Comparison of ENCODE assay signal across 14 cellular contexts in genomic region chr10:11234857-11235640, GRCh38.
DNase-seq lines count a peak whose midpoint lies in the region; ATAC-seq, FAIRE-seq and TF ChIP-seq lines count a peak whose summit lies in the region.
"Had no signal": no experiment of that assay in that cellular context is flagged by ENCODE, and none has a peak within 500 bp of the region (broad histone marks: within the 10 kb centered on the region; RNA-seq: fewer than 3 reads in every experiment).

No MANE protein-coding gene starts in this region.

- DNase-seq in CD4-positive, alpha-beta memory T cell, result no peak
- DNase-seq in GM12878 (ENCODE audit: low read depth, low spot score), result no peak
- no peak for DNase-seq in naive thymus-derived CD8-positive, alpha-beta T cell
- no peak for DNase-seq in hepatocyte (ENCODE audit: low spot score)
- no peak for DNase-seq in activated effector memory CD4-positive, alpha-beta T cell treated with Interleukin-2 at 50 U/mL for 16 hours
- DNase-seq in SKM-1 treated with dmso at 0.1 percent for 144 hours (lab: John Stamatoyannopoulos, UW; ENCODE audit: unreplicated experiment), result no peak
- DNase-seq: aorta, COR-L47, left ventricle myocardium superior, nephron progenitor cell, T-helper 9 cell had no signal

- CTCF ChIA-PET in CD4-positive, alpha-beta memory T cell (lab: Charles Lee; ENCODE audit: partially characterized antibody), result interaction anchor here (0.8 to 1.8 kb wide), 9 partner anchors 9 to 199 kb away, joined by 3 to 11 read pairs (median 3); no protein-coding TSS in a partner anchor
- CTCF ChIA-PET in HEK293 (lab: Yijun Ruan, JAX), result interaction anchor here (0.7 kb wide), 1 partner anchor 197 kb away, joined by 6 read pairs; no protein-coding TSS in a partner anchor
- CTCF ChIA-PET in GM12878 (lab: Yijun Ruan, JAX), result interaction anchor here (0.9 to 4.4 kb wide), 8 partner anchors 8 to 910 kb away, joined by 3 to 27 read pairs (median 9); no protein-coding TSS in a partner anchor

- no peak overlapping the region for H3K4me3 ChIP-seq in CD4-positive, alpha-beta memory T cell (ENCODE audit: low read length in 2 of 2)
- no peak overlapping the region for H3K4me3 ChIP-seq in HEK293 (ENCODE audit: low read depth, low read length)
- H3K4me3 ChIP-seq in GM12878, result 0 out of 2 replicates have a peak overlapping the region, but pooled peaks have one; percentile 29
- no peak overlapping the region for H3K4me3 ChIP-seq in hepatocyte
- H3K4me3 ChIP-seq: tibial nerve had no signal

- no peak overlapping the region for H3K9ac ChIP-seq in GM12878 (ENCODE audit: control insufficient read depth, insufficient read depth, low read length)

- no peak for TF ChIP-seq EP300 in GM12878 (IDR thresholded peaks at IDR 0.05; ENCODE audit: borderline replicate concordance in 1 of 2, control insufficient read depth in 1 of 2, low read depth in 2 of 2, low read length in 2 of 2)

- peaks cover 32 to 72% of the 10 kb centered on the region in 2 donors for H3K36me3 Mint-ChIP-seq in CD4-positive, alpha-beta memory T cell
- H3K36me3 Mint-ChIP-seq in naive thymus-derived CD8-positive, alpha-beta T cell, result peaks cover 4 to 84% (median 6%) of the 10 kb centered on the region in 3 donors

- TF ChIP-seq RAD21 in GM12878 (IDR thresholded peaks at IDR 0.05; ENCODE audit: insufficient read depth, low read depth, low read length), result no peak

- peaks cover 86% of the 10 kb centered on the region for H3K79me2 ChIP-seq in GM12878 (ENCODE audit: control insufficient read depth, insufficient read depth, low read length)
- no peaks in the 10 kb centered on the region for H3K79me2 ChIP-seq in hepatocyte

- no peaks in the 10 kb centered on the region for H3K27me3 ChIP-seq in CD4-positive, alpha-beta memory T cell (ENCODE audit: insufficient read depth, low read length)
- H3K27me3 ChIP-seq in GM12878 (replicated peaks in 1 of 2; ENCODE audit: control insufficient read depth in 2 of 2, insufficient read depth in 2 of 2, low read length in 1 of 2), result no peaks in the 10 kb centered on the region
- H3K27me3 ChIP-seq in hepatocyte, result no peaks in the 10 kb centered on the region
- H3K27me3 ChIP-seq: tibial nerve had no signal

- SMC1A ChIA-PET in GM12878 (lab: Charles Lee; ENCODE audit: uncharacterized antibody, unreplicated experiment), result interaction anchor here (0.7 to 15.6 kb wide), 13 partner anchors 8 to 90 kb away, joined by 3 to 417 read pairs (median 8); no protein-coding TSS in a partner anchor

- no peaks in the 10 kb centered on the region for H3K9me3 Mint-ChIP-seq in CD4-positive, alpha-beta memory T cell
- H3K9me3 Mint-ChIP-seq in naive thymus-derived CD8-positive, alpha-beta T cell, result no peaks in the 10 kb centered on the region

- H4K20me1 ChIP-seq in GM12878 (ENCODE audit: control insufficient read depth, insufficient read depth), result 0 out of 2 replicates have a peak, but pooled peaks cover 2% of the 10 kb centered on the region
- no peaks in the 10 kb centered on the region for H4K20me1 ChIP-seq in hepatocyte (ENCODE audit: insufficient read depth, poor library complexity, severe bottlenecking)

- RAD21 ChIA-PET in GM12878 (lab: Charles Lee; ENCODE audit: unreplicated experiment), result interaction anchor here (0.5 to 15.0 kb wide), 13 partner anchors 9 to 375 kb away, joined by 3 to 212 read pairs (median 4); no protein-coding TSS in a partner anchor

- peak overlapping the region; percentile 57 for H3K27ac ChIP-seq in CD4-positive, alpha-beta memory T cell (ENCODE audit: low read depth, low read length)
- peak overlapping the region; percentile 40; the same call in 1 of the 2 replicates for H3K27ac ChIP-seq in HEK293 (ENCODE audit: extremely low read depth, low read depth, low read length)
- peak overlapping the region; percentile 74 for H3K27ac ChIP-seq in GM12878 (ENCODE audit: control insufficient read depth, insufficient read depth)
- H3K27ac ChIP-seq in hepatocyte, result no peak overlapping the region
- H3K27ac ChIP-seq: tibial nerve had no signal

- ATAC-seq in GM12878, result no peak
- no peak for ATAC-seq in naive thymus-derived CD8-positive, alpha-beta T cell
- ATAC-seq: left ventricle myocardium superior, Right ventricle myocardium inferior had no signal

- peaks cover 13% of the 10 kb centered on the region for H3K36me3 ChIP-seq in CD4-positive, alpha-beta memory T cell (ENCODE audit: insufficient read depth, low read length)
- H3K36me3 ChIP-seq in HEK293 (ENCODE audit: control insufficient read depth in 2 of 2, insufficient read depth in 1 of 2, low read length in 2 of 2) (no peaks in the 10 kb centered on the region), GM12878 (ENCODE audit: control insufficient read depth in 2 of 2, insufficient read depth in 2 of 2, low read length in 1 of 2) (peaks cover 8 to 19% of the 10 kb centered on the region in 2 experiments), hepatocyte (replicated peaks; ENCODE audit: insufficient read depth, low read depth) (no peaks in the 10 kb centered on the region)

- H2AFZ ChIP-seq in GM12878 (ENCODE audit: control insufficient read depth, low read depth, low read length), result no peak overlapping the region
- H2AFZ ChIP-seq in hepatocyte, result no peak overlapping the region

- H3K4me3 Mint-ChIP-seq in CD4-positive, alpha-beta memory T cell, result peak overlapping the region; percentile 17 to 74 (median 64)
- peak overlapping the region in 9 of 10 donors; percentile 1 to 63 (median 39) for H3K4me3 Mint-ChIP-seq in naive thymus-derived CD8-positive, alpha-beta T cell
- H3K4me3 Mint-ChIP-seq: nephron progenitor cell had no signal

- POLR2A ChIA-PET in CD4-positive, alpha-beta memory T cell (lab: Charles Lee; ENCODE audit: partially characterized antibody), result interaction anchor here (0.8 to 6.3 kb wide), 9 partner anchors 10 to 135 kb away, joined by 3 to 51 read pairs (median 9); no protein-coding TSS in a partner anchor
- POLR2A ChIA-PET in HEK293 (lab: Yijun Ruan, JAX) (no interaction called here), GM12878 (lab: Charles Lee) (interaction anchor here (0.5 to 5.3 kb wide), 10 partner anchors 8 to 286 kb away, joined by 3 to 33 read pairs (median 4); no protein-coding TSS in a partner anchor)
- POLR2A ChIA-PET in naive thymus-derived CD8-positive, alpha-beta T cell (lab: Charles Lee), result interaction anchor here (0.6 to 1.5 kb wide), 3 partner anchors 9 to 116 kb away, joined by 3 to 7 read pairs (median 6); no protein-coding TSS in a partner anchor

- no peak for TF ChIP-seq CTCF in HEK293 (tag by site-specific recombination; IDR thresholded peaks at IDR 0.05)
- TF ChIP-seq CTCF in GM12878 (IDR thresholded peaks at IDR 0.05 in 2 of 3, conservative IDR thresholded peaks at IDR 0.05 in 1 of 3; ENCODE audit: control insufficient read depth in 2 of 3, extremely low read depth in 1 of 3, insufficient read depth in 1 of 3, low read depth in 3 of 3, low read length in 3 of 3), result no peak
- TF ChIP-seq CTCF in hepatocyte (IDR thresholded peaks at IDR 0.05; ENCODE audit: poor library complexity), result no peak

- in situ Hi-C loops in GM12878 (cut with MboI), result no loop called here

- intact Hi-C loops in CD4-positive, alpha-beta memory T cell (cut with micrococcal nuclease), result no loop called here
- intact Hi-C loops in GM12878 (cut with micrococcal nuclease; ENCODE audit: unreplicated experiment), result no loop called here

- H3K27ac Mint-ChIP-seq in CD4-positive, alpha-beta memory T cell, result peak overlapping the region; percentile 53 to 94 (median 84)
- peak overlapping the region in 9 of 10 donors; percentile 7 to 91 (median 65) for H3K27ac Mint-ChIP-seq in naive thymus-derived CD8-positive, alpha-beta T cell
- H3K27ac Mint-ChIP-seq: nephron progenitor cell had no signal

- H3K27me3 Mint-ChIP-seq in CD4-positive, alpha-beta memory T cell, result no peaks in the 10 kb centered on the region
- no peaks in the 10 kb centered on the region for H3K27me3 Mint-ChIP-seq in naive thymus-derived CD8-positive, alpha-beta T cell

- TF ChIP-seq POLR2A in GM12878 (IDR thresholded peaks at IDR 0.05; ENCODE audit: low read depth, low read length), result no peak

- no peak for FAIRE-seq in GM12878 (lab: Jason Lieb, UNC)

- H3K9me2 ChIP-seq in hepatocyte (replicated peaks; ENCODE audit: insufficient read depth), result no peaks in the 10 kb centered on the region

- no TSS peak for BruUV-seq in GM12878 (replicated peaks; lab: Mats Ljungman, UMichigan)

- H3K9me3 ChIP-seq in CD4-positive, alpha-beta memory T cell (ENCODE audit: control insufficient read depth in 1 of 2, low read length in 2 of 2), result no peaks in the 10 kb centered on the region
- no peaks in the 10 kb centered on the region for H3K9me3 ChIP-seq in HEK293 (ENCODE audit: control insufficient read depth, insufficient read depth, low read depth, low read length)
- no peaks in the 10 kb centered on the region for H3K9me3 ChIP-seq in GM12878 (replicated peaks; ENCODE audit: control insufficient read depth, insufficient read depth, low read length)
- no peaks in the 10 kb centered on the region for H3K9me3 ChIP-seq in hepatocyte (ENCODE audit: low read depth)
- H3K9me3 ChIP-seq: tibial nerve had no signal

- peaks cover 97% of the 10 kb centered on the region for H3K4me1 ChIP-seq in CD4-positive, alpha-beta memory T cell (ENCODE audit: insufficient read depth, low read length)
- H3K4me1 ChIP-seq in HEK293 (ENCODE audit: control insufficient read depth, insufficient read depth, low read length) (peaks cover 3% of the 10 kb centered on the region; the same call in 1 of the 2 replicates), GM12878 (ENCODE audit: control insufficient read depth, insufficient read depth, low read length) (peaks cover 69% of the 10 kb centered on the region), hepatocyte (ENCODE audit: insufficient read depth) (no peaks in the 10 kb centered on the region)

- H3K4me2 ChIP-seq in GM12878 (ENCODE audit: control insufficient read depth, insufficient read depth), result peak overlapping the region; percentile 57; the same call in 1 of the 2 replicates
- no peak overlapping the region for H3K4me2 ChIP-seq in hepatocyte

- 58% methylated on average over 7 of the region's 7 CpGs for WGBS in GM12878 (ENCODE audit: insufficient coverage, insufficient replicate concordance, low lambda C conversion rate, missing lambda C conversion rate)
- WGBS in hepatocyte (ENCODE audit: low lambda C conversion rate, missing lambda C conversion rate), result 79% methylated on average over 7 of the region's 7 CpGs

- peaks cover 78 to 83% (median 81%) of the 10 kb centered on the region in 4 donors for H3K4me1 Mint-ChIP-seq in CD4-positive, alpha-beta memory T cell
- H3K4me1 Mint-ChIP-seq in naive thymus-derived CD8-positive, alpha-beta T cell, result peaks cover 59 to 98% (median 87%) of the 10 kb centered on the region in 4 donors
